ENCODE assay signal across 8 cellular contexts in the genomic region with DNA sequence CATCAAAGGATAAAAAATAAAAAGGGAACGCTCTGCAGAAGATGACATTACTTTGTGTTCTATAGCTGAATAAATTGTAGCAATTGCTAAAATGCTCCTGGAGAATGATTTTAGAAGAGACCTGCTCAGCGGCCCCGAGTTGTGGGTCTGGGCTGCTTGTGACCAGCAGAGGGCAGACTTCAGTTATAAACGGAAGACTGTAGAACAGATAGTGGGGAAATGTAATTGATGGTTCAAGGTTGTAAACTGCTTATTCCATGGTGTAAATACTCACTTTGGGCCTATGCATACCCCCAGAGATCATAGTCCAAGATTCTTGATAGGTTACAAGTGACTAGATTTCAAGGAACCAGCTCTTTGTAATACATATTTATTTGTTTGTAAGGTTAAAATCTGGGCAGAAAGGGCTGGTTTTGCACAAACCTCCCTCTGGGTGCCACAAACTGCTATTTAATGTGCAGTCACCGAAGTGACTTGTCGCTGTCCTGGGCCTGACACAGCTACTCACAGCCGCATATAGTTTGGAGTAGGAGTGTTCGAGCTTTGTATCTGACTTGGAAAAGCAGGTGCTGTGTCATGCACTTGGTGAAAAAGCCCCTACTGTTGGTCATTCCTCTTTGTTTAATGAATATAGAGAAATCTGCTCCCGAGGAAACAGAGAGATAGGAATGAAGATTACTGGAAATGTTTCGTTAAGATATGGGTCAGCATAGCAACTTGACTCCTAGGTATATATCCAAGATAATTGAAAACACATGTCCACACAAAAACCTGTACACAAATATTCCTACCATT. TPM values are rescaled to one million over a fixed set of nuclear protein-coding genes. Genes with fewer than 3 reads are reported as not detected.
DNase-seq lines count a peak whose midpoint lies in the region; ATAC-seq and TF ChIP-seq lines count a peak whose summit lies in the region.

No MANE protein-coding gene starts in this region.

- intact Hi-C loops in activated CD8-positive, alpha-beta T cell treated with anti-CD3 and anti-CD28 coated beads for 36 hours (cut with micrococcal nuclease), result loop anchor here (1.0 kb wide), 1 partner anchor 234 kb away; no protein-coding TSS in a partner anchor

- peaks cover 15% of the 10 kb centered on the region for H3K4me1 Mint-ChIP-seq in activated CD8-positive, alpha-beta T cell treated with anti-CD3 and anti-CD28 coated beads for 36 hours (ENCODE audit: low read depth)

- no peaks in the 10 kb centered on the region for H3K9me3 ChIP-seq in effector memory CD4-positive, alpha-beta T cell (ENCODE audit: control insufficient read depth, low read length)

- TF ChIP-seq CTCF in activated CD8-positive, alpha-beta T cell treated with anti-CD3 and anti-CD28 coated beads for 36 hours (IDR thresholded peaks at IDR 0.05), result peak; percentile 90

- no peaks in the 10 kb centered on the region for H3K36me3 ChIP-seq in effector memory CD4-positive, alpha-beta T cell (ENCODE audit: control insufficient read depth, insufficient read depth, low read length)

- no peak overlapping the region for H3K4me3 ChIP-seq in effector memory CD4-positive, alpha-beta T cell (ENCODE audit: insufficient read depth, low read depth, low read length, poor library complexity, severe bottlenecking)

- H3K27me3 Mint-ChIP-seq in activated CD8-positive, alpha-beta T cell treated with anti-CD3 and anti-CD28 coated beads for 36 hours, result peaks cover 13% of the 10 kb centered on the region

- H3K27ac ChIP-seq in effector memory CD4-positive, alpha-beta T cell (ENCODE audit: insufficient read depth, low read length, poor library complexity, severe bottlenecking), result no peak overlapping the region

- H3K9me3 Mint-ChIP-seq in activated CD8-positive, alpha-beta T cell treated with anti-CD3 and anti-CD28 coated beads for 36 hours, result no peaks in the 10 kb centered on the region

- no peak overlapping the region for H3K4me3 Mint-ChIP-seq in activated CD8-positive, alpha-beta T cell treated with anti-CD3 and anti-CD28 coated beads for 36 hours

- H3K27me3 ChIP-seq in effector memory CD4-positive, alpha-beta T cell (replicated peaks; ENCODE audit: control insufficient read depth, insufficient read depth, low read length, poor library complexity, severe bottlenecking), result no peaks in the 10 kb centered on the region

- no peaks in the 10 kb centered on the region for H3K4me1 ChIP-seq in effector memory CD4-positive, alpha-beta T cell (ENCODE audit: control insufficient read depth, insufficient read depth, low read length, poor library complexity, severe bottlenecking)

- CTCF ChIA-PET in activated CD8-positive, alpha-beta T cell treated with anti-CD3 and anti-CD28 coated beads for 36 hours (lab: Charles Lee), result interaction anchor here (0.6 to 4.2 kb wide), 37 partner anchors 8 to 670 kb away, joined by 3 to 68 read pairs (median 3); a partner anchor contains a TSS

- ATAC-seq in GM18909 (IDR thresholded peaks at IDR 0.05; ENCODE audit: poor library complexity, unreplicated experiment) (peak; percentile 54), HG03469 (IDR thresholded peaks at IDR 0.05; ENCODE audit: unreplicated experiment) (peak; percentile 52)
- ATAC-seq in activated CD8-positive, alpha-beta T cell treated with anti-CD3 and anti-CD28 coated beads for 36 hours, result peak; percentile 61

- POLR2A ChIA-PET in activated CD8-positive, alpha-beta T cell treated with anti-CD3 and anti-CD28 coated beads for 36 hours (lab: Charles Lee), result no interaction called here

- DNase-seq in Ammon's horn (ENCODE audit: low spot score) (peak; percentile 85), NCI-H748 treated with DMSO at 0.1 percent for 48 hours (lab: John Stamatoyannopoulos, UW) (peak; percentile 26), midbrain (lab: John Stamatoyannopoulos, UW) (peak; percentile 78)
- peak; percentile 81 for DNase-seq in activated CD8-positive, alpha-beta T cell treated with anti-CD3 and anti-CD28 coated beads for 36 hours
- DNase-seq in effector memory CD4-positive, alpha-beta T cell, result peak; percentile 23 to 45 (median 41)
- peak; percentile 78 for DNase-seq in stimulated activated CD8-positive, alpha-beta memory T cell treated with anti-CD3 and anti-CD28 coated beads, Interleukin-4, amount 100 ng/mL, for 48 hours

- no peak overlapping the region for H3K27ac Mint-ChIP-seq in activated CD8-positive, alpha-beta T cell treated with anti-CD3 and anti-CD28 coated beads for 36 hours

- H3K36me3 Mint-ChIP-seq in activated CD8-positive, alpha-beta T cell treated with anti-CD3 and anti-CD28 coated beads for 36 hours (ENCODE audit: low read depth), result no peaks in the 10 kb centered on the region

RNA-seq across cellular contexts. Expression of a gene that starts 34.7 kb away (rescaled TPM):
- 100 to 1,000 TPM; 147 to 162 TPM for total RNA-seq in activated CD8-positive, alpha-beta T cell treated with anti-CD3 and anti-CD28 coated beads for 36 hours

Comparison
In these comparisons a context has a peak if more than half of its experiments do, and no peak if none do; other contexts are left out.
1. DNase-seq: peak in every context shown above with its lines; median percentile 85 in Ammon's horn; 81 in activated CD8-positive, alpha-beta T cell treated with anti-CD3 and anti-CD28 coated beads for 36 hours; 78 in midbrain; 78 in stimulated activated CD8-positive, alpha-beta memory T cell treated with anti-CD3 and anti-CD28 coated beads, Interleukin-4, amount 100 ng/mL, for 48 hours; 41 in effector memory CD4-positive, alpha-beta T cell; 26 in NCI-H748 treated with DMSO at 0.1 percent for 48 hours.